Comparison of ENCODE assay signal across 22 cellular contexts in genomic region chr19:5307655-5308054, GRCh38. TPM values are rescaled to one million over a fixed set of nuclear protein-coding genes. Genes with fewer than 3 reads are reported as not detected.
A peak's percentile ranks its signal among the peaks of the same experiment; 100 is the strongest.
DNase-seq lines count a peak whose midpoint lies in the region; ATAC-seq, FAIRE-seq and TF ChIP-seq lines count a peak whose summit lies in the region.
"Had no signal": no experiment of that assay in that cellular context is flagged by ENCODE, and none has a peak within 500 bp of the region (broad histone marks: within the 10 kb centered on the region; RNA-seq: fewer than 3 reads in every experiment).

No MANE protein-coding gene starts in this region.

- TF ChIP-seq RAD21 in GM12878 (IDR thresholded peaks at IDR 0.05; ENCODE audit: insufficient read depth, low read depth, low read length) = no peak

- no peaks in the 10 kb centered on the region for H3K79me2 ChIP-seq in GM12878 (ENCODE audit: control insufficient read depth, insufficient read depth, low read length)

- no peak overlapping the region for H3K4me3 ChIP-seq in A673 (ENCODE audit: low read depth, low read length, poor library complexity, severe bottlenecking)
- H3K4me3 ChIP-seq in GM12878 = no peak overlapping the region
- H3K4me3 ChIP-seq in sigmoid colon = no peak overlapping the region
- H3K4me3 ChIP-seq: BLaER1 treated with 17β-estradiol and CSF1 and Interleukin-3, amounts not matched to agents 10 nM and 100 nM; MG63 had no signal

- no peaks in the 10 kb centered on the region for H3K36me3 ChIP-seq in A673 (ENCODE audit: insufficient read depth, low read length, poor library complexity, severe bottlenecking)
- no peaks in the 10 kb centered on the region; a peak in 1 of 4 replicates for H3K36me3 ChIP-seq in GM12878 (ENCODE audit: control insufficient read depth in 2 of 2, insufficient read depth in 2 of 2, low read length in 1 of 2)
- no peaks in the 10 kb centered on the region for H3K36me3 ChIP-seq in sigmoid colon
- H3K36me3 ChIP-seq: BLaER1 treated with 17β-estradiol and CSF1 and Interleukin-3, amounts not matched to agents 10 nM and 100 nM; MG63 had no signal

- H2AFZ ChIP-seq in GM12878 (ENCODE audit: control insufficient read depth, low read depth, low read length) = no peak overlapping the region

- intact Hi-C loops in A673 (cut with micrococcal nuclease; ENCODE audit: unreplicated experiment) = no loop called here
- intact Hi-C loops in GM12878 (cut with micrococcal nuclease; ENCODE audit: unreplicated experiment) = no loop called here
- intact Hi-C loops in sigmoid colon (cut with DNase I) = loop anchor here (1.0 to 2.0 kb wide), 2 partner anchors 15 to 33 kb away; partner anchors contain the start of gene PTPRS

- no peaks in the 10 kb centered on the region for H3K9me3 ChIP-seq in A673 (ENCODE audit: low read depth, low read length, poor library complexity, severe bottlenecking)
- H3K9me3 ChIP-seq in GM12878 (replicated peaks; ENCODE audit: control insufficient read depth, insufficient read depth, low read length) = no peaks in the 10 kb centered on the region; the same call in 2 of the 3 replicates
- H3K9me3 ChIP-seq in sigmoid colon = peaks cover 0 to 1% (median 0%) of the 10 kb centered on the region in 4 donors
- H3K9me3 ChIP-seq: BLaER1 treated with 17β-estradiol and CSF1 and Interleukin-3, amounts not matched to agents 10 nM and 100 nM; MG63 had no signal

- FAIRE-seq in GM12878 (lab: Jason Lieb, UNC) = no peak
- FAIRE-seq in GM12891 (lab: Jason Lieb, UNC) = no peak
- FAIRE-seq: A204.1, G401.6 had no signal

- peaks cover 17% of the 10 kb centered on the region for H3K27me3 Mint-ChIP-seq in glutamatergic neuron (ENCODE audit: unreplicated experiment)

- H3K27ac ChIP-seq in A673 (ENCODE audit: low read depth, low read length, poor library complexity, severe bottlenecking) (peak overlapping the region; percentile 99), GM12878 (ENCODE audit: control insufficient read depth, insufficient read depth) (no peak overlapping the region), sigmoid colon (peak overlapping the region in 3 of 4 donors; percentile 83 to 87 (median 84))
- H3K27ac ChIP-seq: BLaER1 treated with 17β-estradiol and CSF1 and Interleukin-3, amounts not matched to agents 10 nM and 100 nM had no signal

- H3K27me3 ChIP-seq in A673 (replicated peaks; ENCODE audit: insufficient read depth, low read depth, low read length, poor library complexity) = no peaks in the 10 kb centered on the region
- no peaks in the 10 kb centered on the region for H3K27me3 ChIP-seq in GM12878 (replicated peaks in 1 of 2; ENCODE audit: control insufficient read depth in 2 of 2, insufficient read depth in 2 of 2, low read length in 1 of 2)
- no peaks in the 10 kb centered on the region for H3K27me3 ChIP-seq in sigmoid colon
- H3K27me3 ChIP-seq: BLaER1 treated with 17β-estradiol and CSF1 and Interleukin-3, amounts not matched to agents 10 nM and 100 nM; MG63 had no signal

- WGBS in GM12878 (ENCODE audit: insufficient coverage, insufficient replicate concordance, low lambda C conversion rate, missing lambda C conversion rate) = 72% methylated on average over 19 of the region's 19 CpGs
- WGBS in sigmoid colon, 2 donors = 88 to 93% methylated on average over 19 of the region's 19 CpGs

- CTCF ChIA-PET in A673 (lab: Charles Lee) (no interaction called here), GM12878 (lab: Yijun Ruan, JAX) (no interaction called here)

- in situ Hi-C loops in GM12878 (cut with MboI) = no loop called here

- POLR2A ChIA-PET in A673 (lab: Charles Lee; ENCODE audit: low non-redundant PET) (no interaction called here), GM12878 (lab: Charles Lee) (interaction anchor here (0.6 kb wide), 1 partner anchor 81 kb away, joined by 3 read pairs; no protein-coding TSS in a partner anchor)

- no peak overlapping the region for H3K9ac ChIP-seq in GM12878 (ENCODE audit: control insufficient read depth, insufficient read depth, low read length)
- H3K9ac ChIP-seq: BLaER1 treated with 17β-estradiol and CSF1 and Interleukin-3, amounts not matched to agents 10 nM and 100 nM had no signal

- TF ChIP-seq EP300 in GM12878 (IDR thresholded peaks at IDR 0.05; ENCODE audit: borderline replicate concordance in 1 of 2, control insufficient read depth in 1 of 2, low read depth in 2 of 2, low read length in 2 of 2) = no peak
- no peak for TF ChIP-seq EP300 in sigmoid colon (IDR thresholded peaks at IDR 0.05)

- H4K20me1 ChIP-seq in GM12878 (ENCODE audit: control insufficient read depth, insufficient read depth) = no peaks in the 10 kb centered on the region

- peak overlapping the region; percentile 46 for H3K4me3 Mint-ChIP-seq in glutamatergic neuron (ENCODE audit: unreplicated experiment)
- H3K4me3 Mint-ChIP-seq in stimulated activated effector memory CD8-positive, alpha-beta T cell treated with anti-CD3 and anti-CD28 coated beads, Interleukin-12 subunit alpha, Interleukin-12 subunit beta, amount 100 ng/mL, for 72 hours = no peak overlapping the region
- H3K4me3 Mint-ChIP-seq: CD4-positive, alpha-beta T cell had no signal

- DNase-seq in A673 (ENCODE audit: low spot score) (no peak), GM12878 (ENCODE audit: low read depth, low spot score) (no peak), glutamatergic neuron (no peak), sigmoid colon (no peak), GM12891 (ENCODE audit: insufficient read length, low spot score) (no peak)
- DNase-seq in stimulated activated naive CD8-positive, alpha-beta T cell treated with anti-CD3 and anti-CD28 coated beads, Interleukin-15, Interleukin-2, amounts not matched to agents 100 U/mL and 50 U/mL, for 24 hours = no peak
- DNase-seq in stimulated activated effector memory CD8-positive, alpha-beta T cell treated with anti-CD3 and anti-CD28 coated beads, Interleukin-12 subunit alpha, Interleukin-12 subunit beta, amount 100 ng/mL, for 72 hours (ENCODE audit: low spot score in 2 of 2) = no peak
- DNase-seq: AML-193; CD4-positive, alpha-beta T cell; GOT3; KG1; MG63; NCI-H1105 treated with DMSO at 0.1 percent for 48 hours; NCI-H146; NCI-H1930; NCI-H526; NCI-H82; NK-92 treated with Interleukin-12 subunit alpha and Interleukin-12 subunit beta, amount 100 ng/mL, for 24 hours; PC-3 had no signal

- H3K4me1 ChIP-seq in A673 (ENCODE audit: insufficient read depth, low read length, poor library complexity, severe bottlenecking) = peaks cover 19% of the 10 kb centered on the region
- H3K4me1 ChIP-seq in GM12878 (ENCODE audit: control insufficient read depth, insufficient read depth, low read length) = no peaks in the 10 kb centered on the region
- peaks cover 0 to 14% (median 8%) of the 10 kb centered on the region in 4 donors for H3K4me1 ChIP-seq in sigmoid colon
- H3K4me1 ChIP-seq: BLaER1 treated with 17β-estradiol and CSF1 and Interleukin-3, amounts not matched to agents 10 nM and 100 nM had no signal

- no peak for TF ChIP-seq POLR2A in GM12878 (IDR thresholded peaks at IDR 0.05; ENCODE audit: low read depth, low read length)
- TF ChIP-seq POLR2A in sigmoid colon (IDR thresholded peaks at IDR 0.05) = no peak
- TF ChIP-seq POLR2A in GM12891 (IDR thresholded peaks at IDR 0.05; ENCODE audit: low read depth, low read length) = no peak

- no peak for ATAC-seq in GM12878
- no peak for ATAC-seq in stimulated activated naive CD8-positive, alpha-beta T cell treated with anti-CD3 and anti-CD28 coated beads, Interleukin-15, Interleukin-2, amounts not matched to agents 100 U/mL and 50 U/mL, for 24 hours
- ATAC-seq in stimulated activated effector memory CD8-positive, alpha-beta T cell treated with anti-CD3 and anti-CD28 coated beads, Interleukin-12 subunit alpha, Interleukin-12 subunit beta, amount 100 ng/mL, for 72 hours = no peak
- ATAC-seq: PC-3 had no signal

- RAD21 ChIA-PET in GM12878 (lab: Charles Lee; ENCODE audit: unreplicated experiment) = no interaction called here

- no peak for TF ChIP-seq CTCF in A673 (conservative IDR thresholded peaks at IDR 0.05; ENCODE audit: low read depth, low read length)
- TF ChIP-seq CTCF in GM12878 (IDR thresholded peaks at IDR 0.05 in 2 of 3, conservative IDR thresholded peaks at IDR 0.05 in 1 of 3; ENCODE audit: control insufficient read depth in 2 of 3, extremely low read depth in 1 of 3, insufficient read depth in 1 of 3, low read depth in 3 of 3, low read length in 3 of 3) = no peak
- TF ChIP-seq CTCF in glutamatergic neuron (IDR thresholded peaks at IDR 0.05; ENCODE audit: partially characterized antibody, unreplicated experiment) = no peak
- TF ChIP-seq CTCF in sigmoid colon (IDR thresholded peaks at IDR 0.05) = no peak

- no peaks in the 10 kb centered on the region for H3K36me3 Mint-ChIP-seq in glutamatergic neuron (ENCODE audit: unreplicated experiment)
- H3K36me3 Mint-ChIP-seq in stimulated activated effector memory CD8-positive, alpha-beta T cell treated with anti-CD3 and anti-CD28 coated beads, Interleukin-12 subunit alpha, Interleukin-12 subunit beta, amount 100 ng/mL, for 72 hours = no peaks in the 10 kb centered on the region

- H3K9me3 Mint-ChIP-seq in glutamatergic neuron (ENCODE audit: unreplicated experiment) = peaks cover 4% of the 10 kb centered on the region
- H3K9me3 Mint-ChIP-seq in stimulated activated effector memory CD8-positive, alpha-beta T cell treated with anti-CD3 and anti-CD28 coated beads, Interleukin-12 subunit alpha, Interleukin-12 subunit beta, amount 100 ng/mL, for 72 hours = no peaks in the 10 kb centered on the region
- H3K9me3 Mint-ChIP-seq: CD4-positive, alpha-beta T cell had no signal

- H3K4me1 Mint-ChIP-seq in glutamatergic neuron (ENCODE audit: low read depth, unreplicated experiment) = peaks cover 17% of the 10 kb centered on the region
- H3K4me1 Mint-ChIP-seq in stimulated activated effector memory CD8-positive, alpha-beta T cell treated with anti-CD3 and anti-CD28 coated beads, Interleukin-12 subunit alpha, Interleukin-12 subunit beta, amount 100 ng/mL, for 72 hours = no peaks in the 10 kb centered on the region

- no TSS peak for BruUV-seq in A673 (replicated peaks; lab: Mats Ljungman, UMichigan)
- no TSS peak for BruUV-seq in GM12878 (replicated peaks; lab: Mats Ljungman, UMichigan)

- H3K4me2 ChIP-seq in GM12878 (ENCODE audit: control insufficient read depth, insufficient read depth) = no peak overlapping the region
- H3K4me2 ChIP-seq: BLaER1 treated with 17β-estradiol and CSF1 and Interleukin-3, amounts not matched to agents 10 nM and 100 nM had no signal

- peak overlapping the region; percentile 59 for H3K27ac Mint-ChIP-seq in glutamatergic neuron (ENCODE audit: unreplicated experiment)
- H3K27ac Mint-ChIP-seq in stimulated activated effector memory CD8-positive, alpha-beta T cell treated with anti-CD3 and anti-CD28 coated beads, Interleukin-12 subunit alpha, Interleukin-12 subunit beta, amount 100 ng/mL, for 72 hours = no peak overlapping the region
- H3K27ac Mint-ChIP-seq: CD4-positive, alpha-beta T cell had no signal

- SMC1A ChIA-PET in GM12878 (lab: Charles Lee; ENCODE audit: uncharacterized antibody, unreplicated experiment) = no interaction called here

RNA-seq across cellular contexts. Expression of gene PTPRS, which starts 33.0 kb away (rescaled TPM):
- total RNA-seq in A673 (2021) = 215 and 240 TPM in 2 replicates
- total RNA-seq in GM12878 (2013; cell fraction: nucleolus; rRNA removed) = 98.4 and 119 TPM in 2 replicates
- total RNA-seq in GM12878 (2014; rRNA removed) = 1.1 and 1.2 TPM in 2 replicates
- 0.64 and 0.85 TPM in 2 replicates for total RNA-seq in GM12878 (2014; rRNA removed; fragmentation: Illumina TruSeq; extraction: Trizol)
- 3.4 and 3.5 TPM in 2 replicates for total RNA-seq in GM12878 (2021)
- polyA plus RNA-seq in GM12878 (2011; ENCODE audit: low read depth) = 2.1 TPM
- polyA plus RNA-seq in GM12878 (2011; rRNA removed) = 16.0 and 32.1 TPM in 2 replicates
- polyA plus RNA-seq in GM12878 (2011; cell fraction: cytosol; rRNA removed) = 35.9 and 45.1 TPM in 2 replicates
- polyA plus RNA-seq in GM12878 (2011; cell fraction: nucleus; rRNA removed) = 194 and 236 TPM in 2 replicates
- 3.4 and 4.4 TPM in 2 replicates for polyA plus RNA-seq in GM12878 (2012)
- 0.14 and 0.57 TPM in 2 replicates for polyA plus RNA-seq in GM12878 (2014; fragmentation: Illumina TruSeq; extraction: Trizol)
- under 1 TPM; 0.09 to 0.23 TPM for polyA plus RNA-seq in GM12878 (2014; fragmentation: Nextera tagmentation; extraction: Ambion mirVana)
- 1.2 and 1.6 TPM in 2 replicates for polyA plus RNA-seq in GM12878 (2014; rRNA removed)
- polyA plus RNA-seq in GM12878 (2016; fragmentation: Nextera tagmentation; extraction: Ambion mirVana) = under 1 TPM; 0.13 to 0.57 TPM
- polyA minus RNA-seq in GM12878 (2011; rRNA and poly(A)+ RNA removed) = 71.4 and 114 TPM in 2 replicates
- 59.1 and 59.7 TPM in 2 replicates for polyA minus RNA-seq in GM12878 (2011; cell fraction: cytosol; rRNA and poly(A)+ RNA removed)
- 41.0 and 72.5 TPM in 2 replicates for polyA minus RNA-seq in GM12878 (2011; cell fraction: nucleus; rRNA and poly(A)+ RNA removed)
- 1,064 TPM for total RNA-seq in glutamatergic neuron (ENCODE audit: unreplicated experiment)
- 100 to 1,000 TPM; 120 to 211 (median 139) TPM for total RNA-seq in sigmoid colon
- 10 to 100 TPM in 1 of 3 donors, 1 to 10 TPM in 1, under 1 TPM in 1; 0.46 to 12.3 (median 2.4) TPM for polyA plus RNA-seq in sigmoid colon
- polyA plus RNA-seq in GM12891 (2012; ENCODE audit: low read depth, missing spikeins) = 7.4 TPM
